In genomic region chr21:27564684-27565280, GRCh38 we compare ENCODE assay signal across 8 cellular contexts.
DNase-seq lines count a peak whose midpoint lies in the region; ATAC-seq, FAIRE-seq and TF ChIP-seq lines count a peak whose summit lies in the region.

No MANE protein-coding gene starts in this region.

- H3K27me3 ChIP-seq in RWPE2 (ENCODE audit: insufficient read depth, poor library complexity, severe bottlenecking) (no peaks in the 10 kb centered on the region), pancreas (no peaks in the 10 kb centered on the region)

- intact Hi-C loops in pancreas (cut with DNase I) = loop anchor here in 1 of 3 donors (10.0 kb wide), 1 partner anchor 680 kb away; no protein-coding TSS in a partner anchor

- H3K36me3 ChIP-seq in RWPE2 (ENCODE audit: low read depth) (no peaks in the 10 kb centered on the region), pancreas (no peaks in the 10 kb centered on the region)

- H3K27ac ChIP-seq in RWPE2 (ENCODE audit: poor library complexity, severe bottlenecking) (no peak overlapping the region), pancreas (no peak overlapping the region)

- peak; percentile 86 for TF ChIP-seq CTCF in HFFc6 (IDR thresholded peaks at IDR 0.05)
- peak; percentile 85 for TF ChIP-seq CTCF in RWPE2 (IDR thresholded peaks at IDR 0.05; ENCODE audit: poor library complexity, severe bottlenecking)
- TF ChIP-seq CTCF in fibroblast of mammary gland (conservative IDR thresholded peaks at IDR 0.05; ENCODE audit: control insufficient read depth, insufficient read depth, low read depth, low read length) = peak; percentile 80
- peak in 3 of 4 donors; percentile 30 to 56 (median 49) for TF ChIP-seq CTCF in pancreas (IDR thresholded peaks at IDR 0.05)

- H3K4me1 Mint-ChIP-seq in HFFc6 (ENCODE audit: low read depth) = peaks cover 61% of the 10 kb centered on the region

- ATAC-seq in RWPE2 (ENCODE audit: low read depth) (peak; percentile 80; the same call in 1 of the 3 replicates), pancreas (peak; percentile 64 to 89 (median 81)), HG02642 (IDR thresholded peaks at IDR 0.05; ENCODE audit: poor library complexity, unreplicated experiment) (no peak)

- FAIRE-seq in pancreas (lab: Jason Lieb, UNC) = peak; percentile 78

- H3K9me3 Mint-ChIP-seq in HFFc6 = no peaks in the 10 kb centered on the region

- 35 to 52% methylated on average over 1 of the region's 1 CpG for WGBS in pancreas, 2 donors

- H3K4me1 ChIP-seq in RWPE2 (ENCODE audit: insufficient read depth, poor library complexity, severe bottlenecking) (peaks cover 2% of the 10 kb centered on the region), pancreas (no peaks in the 10 kb centered on the region)

- peak; percentile 16 to 36 for DNase-seq in AML-193 (lab: John Stamatoyannopoulos, UW)
- peak; percentile 49 for DNase-seq in HFFc6
- no peak for DNase-seq in RWPE2 (ENCODE audit: low spot score)
- peak; percentile 72 for DNase-seq in fibroblast of mammary gland (ENCODE audit: low read depth)
- peak in 4 of 6 donors; percentile 18 to 45 (median 36) for DNase-seq in pancreas
- no peak for DNase-seq in NCI-H1436 treated with DMSO at 0.1 percent for 48 hours (lab: John Stamatoyannopoulos, UW)
- no peak for DNase-seq in 8988T

- no peak overlapping the region for H3K4me3 Mint-ChIP-seq in HFFc6

- H3K27ac Mint-ChIP-seq in HFFc6 = peak overlapping the region; percentile 32; the same call in 1 of the 2 replicates

- H3K9me3 ChIP-seq in RWPE2 (ENCODE audit: severe bottlenecking) (no peaks in the 10 kb centered on the region), pancreas (no peaks in the 10 kb centered on the region)

- H3K4me3 ChIP-seq in RWPE2 (ENCODE audit: severe bottlenecking) (no peak overlapping the region), fibroblast of mammary gland (ENCODE audit: control insufficient read depth, low read depth, low read length) (no peak overlapping the region), pancreas (no peak overlapping the region)

- H3K27me3 Mint-ChIP-seq in HFFc6 (ENCODE audit: insufficient read depth) = no peaks in the 10 kb centered on the region

- H3K36me3 Mint-ChIP-seq in HFFc6 (ENCODE audit: low read depth) = peaks cover 7% of the 10 kb centered on the region; the same call in 1 of the 2 replicates

Comparison
In these comparisons a context has a peak if more than half of its experiments do, and no peak if none do; other contexts are left out.
1. DNase-seq: peak in AML-193 (2 of 2), HFFc6 (single experiment), fibroblast of mammary gland (single experiment) and pancreas (4 of 6); none in RWPE2 (single experiment), NCI-H1436 treated with DMSO at 0.1 percent for 48 hours (single experiment) and 8988T (single experiment).
2. Peak in every context shown above with its lines, with median percentiles within 50 percentile points of each other: CTCF ChIP-seq.